ENCODE assay signal across 22 cellular contexts in the genomic region with DNA sequence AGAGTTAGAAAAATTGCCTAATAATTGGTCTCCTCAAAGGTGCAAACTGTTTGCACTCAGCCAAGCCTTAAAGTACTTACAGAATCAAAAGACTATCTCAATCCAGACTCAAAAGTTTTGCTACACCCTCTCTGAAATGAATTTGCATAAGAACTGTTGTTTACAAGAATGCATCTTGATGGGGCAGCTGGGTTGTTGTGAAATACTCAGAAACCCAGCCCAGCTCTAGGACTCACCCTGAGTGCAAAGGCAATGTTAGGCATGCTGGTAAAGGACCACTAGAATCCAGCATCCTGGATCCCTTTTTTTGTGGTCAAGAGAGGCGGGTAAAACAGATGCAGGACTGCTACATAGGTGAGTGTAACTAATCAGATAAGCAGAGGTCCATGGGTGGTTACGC.
DNase-seq lines count a peak whose midpoint lies in the region; ATAC-seq, FAIRE-seq and TF ChIP-seq lines count a peak whose summit lies in the region.
"Had no signal": no experiment of that assay in that cellular context is flagged by ENCODE, and none has a peak within 500 bp of the region (broad histone marks: within the 10 kb centered on the region; RNA-seq: fewer than 3 reads in every experiment).

No MANE protein-coding gene starts in this region.

- H3K4me2 ChIP-seq in HepG2 (ENCODE audit: low read depth, low read length) = no peak overlapping the region
- no peak overlapping the region for H3K4me2 ChIP-seq in H1 (ENCODE audit: insufficient read depth in 1 of 2, low read depth in 2 of 2, low read length in 2 of 2)
- no peak overlapping the region for H3K4me2 ChIP-seq in mesendoderm (ENCODE audit: low read length)
- H3K4me2 ChIP-seq: A549; BLaER1 treated with 17β-estradiol and CSF1 and Interleukin-3, amounts not matched to agents 10 nM and 100 nM had no signal

- intact Hi-C loops in HepG2 (cut with micrococcal nuclease; ENCODE audit: unreplicated experiment) (no loop called here), right lobe of liver (cut with DNase I) (no loop called here), Right ventricle myocardium superior (cut with DNase I) (no loop called here), transverse colon (cut with DNase I; ENCODE audit: low total_unique reads) (no loop called here)

- H3K4me3 ChIP-seq in HepG2 (replicated peaks in 1 of 3; ENCODE audit: insufficient read depth in 1 of 3, low read depth in 2 of 3, low read length in 3 of 3) (no peak overlapping the region), right lobe of liver (no peak overlapping the region), H1 (ENCODE audit: extremely low read depth in 1 of 4, insufficient read depth in 2 of 4, low read depth in 3 of 4, low read length in 4 of 4) (no peak overlapping the region), mesendoderm (ENCODE audit: low read length) (no peak overlapping the region), transverse colon (no peak overlapping the region)
- H3K4me3 ChIP-seq: A549; BLaER1 treated with 17β-estradiol and CSF1 and Interleukin-3, amounts not matched to agents 10 nM and 100 nM had no signal

- H3K9ac ChIP-seq in HepG2 (ENCODE audit: insufficient read depth, low read depth, low read length) = no peak overlapping the region
- no peak overlapping the region for H3K9ac ChIP-seq in H1 (replicated peaks in 1 of 4; ENCODE audit: extremely low read depth in 1 of 4, low read depth in 3 of 4, low read length in 3 of 4)
- no peak overlapping the region for H3K9ac ChIP-seq in mesendoderm (ENCODE audit: low read length)
- H3K9ac ChIP-seq: BLaER1 treated with 17β-estradiol and CSF1 and Interleukin-3, amounts not matched to agents 10 nM and 100 nM had no signal

- CTCF ChIA-PET in HepG2 (lab: Yijun Ruan, JAX; ENCODE audit: low intra/inter-chr PET ratio, low total read pairs) = no interaction called here
- CTCF ChIA-PET in H1 (lab: Charles Lee; ENCODE audit: partially characterized antibody) = no interaction called here

- no peak for FAIRE-seq in HepG2 (lab: Jason Lieb, UNC)
- FAIRE-seq in H1 (lab: Jason Lieb, UNC) = no peak
- FAIRE-seq: A549, D721Med, G401.6, GM12891, GM19239 had no signal

- H4K20me1 ChIP-seq in HepG2 (ENCODE audit: insufficient read depth, low read length) (no peaks in the 10 kb centered on the region), H1 (replicated peaks in 1 of 2; ENCODE audit: control insufficient read depth in 1 of 2, insufficient read depth in 2 of 2, low read length in 2 of 2) (no peaks in the 10 kb centered on the region)
- H4K20me1 ChIP-seq: BLaER1 treated with 17β-estradiol and CSF1 and Interleukin-3, amounts not matched to agents 10 nM and 100 nM had no signal

- H3K23ac ChIP-seq in H1 (ENCODE audit: insufficient read length) (no peak overlapping the region), mesendoderm (ENCODE audit: low read length) (no peak overlapping the region)

- no TSS peak for BruUV-seq in HepG2 (replicated peaks; lab: Mats Ljungman, UMichigan)

- H3K4ac ChIP-seq in H1 (replicated peaks; ENCODE audit: insufficient read length, low read depth, low read length) (no peak overlapping the region), mesendoderm (ENCODE audit: low read depth, low read length) (peak overlapping the region; percentile 31)

- no peak overlapping the region for H3K27ac ChIP-seq in HepG2 (ENCODE audit: extremely low read length, insufficient read depth, low read length)
- H3K27ac ChIP-seq in right lobe of liver = no peak overlapping the region
- no peak overlapping the region for H3K27ac ChIP-seq in H1 (ENCODE audit: low read depth, low read length)
- H3K27ac ChIP-seq in mesendoderm (ENCODE audit: low read depth, low read length) = peak overlapping the region; percentile 37
- no peak overlapping the region for H3K27ac ChIP-seq in transverse colon
- H3K27ac ChIP-seq: 22Rv1; A549; BLaER1 treated with 17β-estradiol and CSF1 and Interleukin-3, amounts not matched to agents 10 nM and 100 nM; C4-2B had no signal

- H3K14ac ChIP-seq in H1 (ENCODE audit: insufficient read length) = no peak overlapping the region

- DNase-seq in HepG2 (ENCODE audit: low spot score) (no peak), right lobe of liver (no peak), H1 (ENCODE audit: low read depth in 1 of 2, low spot score in 2 of 2) (no peak), mesendoderm (peak; percentile 78), Right ventricle myocardium superior (no peak), transverse colon (no peak), globus pallidus (ENCODE audit: low spot score) (no peak)
- DNase-seq: AML-193; Caco-2; Calu3; CD4-positive, alpha-beta T cell; CD8-positive, alpha-beta T cell; DMS79 treated with DMSO at 0.1 percent for 48 hours; GF-D8 had no signal

- no peak overlapping the region for H3K56ac ChIP-seq in H1 (replicated peaks; ENCODE audit: insufficient read length, low read depth, low read length)
- no peak overlapping the region for H3K56ac ChIP-seq in mesendoderm (ENCODE audit: low read length)

- no peaks in the 10 kb centered on the region for H3K23me2 ChIP-seq in H1 (ENCODE audit: low read depth, low read length)

- no peak overlapping the region for H2BK5ac ChIP-seq in H1 (ENCODE audit: low read depth, low read length)
- no peak overlapping the region for H2BK5ac ChIP-seq in mesendoderm (ENCODE audit: low read length)

- H4K5ac ChIP-seq in H1 (ENCODE audit: insufficient read length, low read depth, low read length) (no peak overlapping the region), mesendoderm (ENCODE audit: low read length) (no peak overlapping the region)

- TF ChIP-seq EP300 in HepG2 (IDR thresholded peaks at IDR 0.05; ENCODE audit: low read depth in 2 of 2, low read length in 2 of 2) (no peak), HepG2 (CRISPR knock-in tag; IDR thresholded peaks at IDR 0.05; ENCODE audit: borderline replicate concordance) (no peak), H1 (IDR thresholded peaks at IDR 0.05; ENCODE audit: borderline replicate concordance in 1 of 2, low read depth in 2 of 2, low read length in 2 of 2) (no peak), transverse colon (IDR thresholded peaks at IDR 0.05; ENCODE audit: low read depth) (no peak)

- no peak overlapping the region for H2AFZ ChIP-seq in HepG2 (ENCODE audit: low read length)
- no peak overlapping the region for H2AFZ ChIP-seq in H1 (ENCODE audit: low read length)

- H3K4me1 ChIP-seq in HepG2 (ENCODE audit: insufficient read depth, low read length) (no peaks in the 10 kb centered on the region), right lobe of liver (no peaks in the 10 kb centered on the region), H1 (replicated peaks in 1 of 4; ENCODE audit: control insufficient read depth in 3 of 4, insufficient read depth in 4 of 4, low read length in 3 of 4) (peaks cover 0 to 3% (median 0%) of the 10 kb centered on the region in 4 experiments; a peak in 3 of 7 replicates), mesendoderm (ENCODE audit: control insufficient read depth, low read depth, low read length) (no peaks in the 10 kb centered on the region), transverse colon (no peaks in the 10 kb centered on the region)
- H3K4me1 ChIP-seq: A549; BLaER1 treated with 17β-estradiol and CSF1 and Interleukin-3, amounts not matched to agents 10 nM and 100 nM; Caco-2 had no signal

- H2BK20ac ChIP-seq in H1 (ENCODE audit: low read length) = no peak overlapping the region

- H3K18ac ChIP-seq in H1 (ENCODE audit: extremely low read depth, low read length) = no peak overlapping the region
- no peak overlapping the region for H3K18ac ChIP-seq in mesendoderm (ENCODE audit: low read length)

- H2BK15ac ChIP-seq in H1 (ENCODE audit: low read length) (no peak overlapping the region), mesendoderm (replicated peaks; ENCODE audit: low read depth) (no peak overlapping the region)

- H3K9me3 ChIP-seq in HepG2 (ENCODE audit: low read length) = no peaks in the 10 kb centered on the region
- no peaks in the 10 kb centered on the region for H3K9me3 ChIP-seq in right lobe of liver
- no peaks in the 10 kb centered on the region for H3K9me3 ChIP-seq in H1 (ENCODE audit: insufficient read depth in 2 of 2, low read depth in 1 of 2, low read length in 1 of 2)
- no peaks in the 10 kb centered on the region for H3K9me3 ChIP-seq in transverse colon
- H3K9me3 ChIP-seq: A549, Caco-2 had no signal

- in situ Hi-C loops in HepG2 (cut with HindIII; ENCODE audit: extremely low pct_ligation_motif_present, low pct_unique_long_range_greater_than_20kb) (no loop called here), transverse colon (cut with MboI; ENCODE audit: low pct_ligation_motif_present in 1 of 4, low pct_unique_long_range_greater_than_20kb in 1 of 4, low sequenced_read_pairs in 3 of 4) (no loop called here)

- TF ChIP-seq POLR2A in HepG2 (IDR thresholded peaks at IDR 0.05; ENCODE audit: insufficient read depth in 1 of 2, low read depth in 2 of 2, low read length in 2 of 2) = no peak
- no peak for TF ChIP-seq POLR2A in right lobe of liver (IDR thresholded peaks at IDR 0.05)
- TF ChIP-seq POLR2A in H1 (IDR thresholded peaks at IDR 0.05; ENCODE audit: control extremely low read depth in 1 of 2, low read depth in 2 of 2, low read length in 2 of 2) = no peak
- no peak for TF ChIP-seq POLR2A in transverse colon (IDR thresholded peaks at IDR 0.05)

- H3K27me3 ChIP-seq in HepG2 (ENCODE audit: control insufficient read depth in 1 of 2, insufficient read depth in 2 of 2, low read length in 2 of 2) (no peaks in the 10 kb centered on the region), right lobe of liver (no peaks in the 10 kb centered on the region), H1 (replicated peaks in 1 of 4; ENCODE audit: control insufficient read depth in 3 of 4, extremely low read depth in 1 of 4, insufficient read depth in 3 of 4, low read length in 3 of 4) (no peaks in the 10 kb centered on the region), mesendoderm (ENCODE audit: insufficient read depth, low read length, poor library complexity) (no peaks in the 10 kb centered on the region), transverse colon (no peaks in the 10 kb centered on the region)
- H3K27me3 ChIP-seq: BLaER1 treated with 17β-estradiol and CSF1 and Interleukin-3, amounts not matched to agents 10 nM and 100 nM had no signal

- WGBS in HepG2 (ENCODE audit: low lambda C conversion rate) = 50% methylated on average over 2 of the region's 2 CpGs
- WGBS in right lobe of liver (ENCODE audit: insufficient coverage, low coverage, low lambda C conversion rate, missing lambda C conversion rate) = 70% methylated on average over 2 of the region's 2 CpGs
- 92% methylated on average over 2 of the region's 2 CpGs; no CpG with 5 or more reads in 1 of the 2 experiments for WGBS in H1 (ENCODE audit: extremely low coverage in 1 of 2, insufficient coverage in 1 of 2, insufficient read length in 1 of 2, insufficient replicate concordance in 2 of 2, low coverage in 1 of 2, low lambda C conversion rate in 2 of 2, missing lambda C conversion rate in 1 of 2), 2 experiments
- WGBS in mesendoderm (ENCODE audit: extremely low coverage, insufficient coverage, low lambda C conversion rate) = no CpG with 5 or more reads among the region's 2 CpGs
- WGBS in transverse colon (ENCODE audit: low coverage in 1 of 2), 2 donors = 75 to 88% methylated on average over 2 of the region's 2 CpGs

- no peak overlapping the region for H4K8ac ChIP-seq in H1 (ENCODE audit: extremely low read depth, insufficient read depth, low read length)
- no peak overlapping the region for H4K8ac ChIP-seq in mesendoderm (ENCODE audit: low read depth, low read length)

- H3K79me2 ChIP-seq in HepG2 (ENCODE audit: insufficient read depth, low read length) = no peaks in the 10 kb centered on the region
- no peaks in the 10 kb centered on the region for H3K79me2 ChIP-seq in H1 (ENCODE audit: control insufficient read depth in 1 of 2, insufficient read depth in 2 of 2, low read length in 2 of 2)
- H3K79me2 ChIP-seq in mesendoderm (ENCODE audit: control insufficient read depth, insufficient read depth, low read length) = no peaks in the 10 kb centered on the region

- POLR2A ChIA-PET in HepG2 (lab: Yijun Ruan, JAX) = no interaction called here
- POLR2A ChIA-PET in H1 (lab: Charles Lee; ENCODE audit: partially characterized antibody) = no interaction called here

- H2BK12ac ChIP-seq in H1 (ENCODE audit: low read depth, low read length) = no peak overlapping the region

- no peak overlapping the region for H2BK120ac ChIP-seq in H1 (replicated peaks; ENCODE audit: low read depth, low read length)
- H2BK120ac ChIP-seq in mesendoderm (ENCODE audit: low read depth, low read length) = no peak overlapping the region

- TF ChIP-seq RAD21 in HepG2 (CRISPR knock-in tag; IDR thresholded peaks at IDR 0.05) (no peak), H1 (IDR thresholded peaks at IDR 0.05 in 1 of 2, conservative IDR thresholded peaks at IDR 0.05 in 1 of 2; ENCODE audit: low read depth in 2 of 2, low read length in 2 of 2) (no peak)

- no peak overlapping the region for H4K91ac ChIP-seq in H1 (replicated peaks; ENCODE audit: insufficient read length, low read length)

- ATAC-seq in HepG2 (no peak), right lobe of liver (no peak), Right ventricle myocardium superior (ENCODE audit: poor library complexity) (no peak)
- ATAC-seq: A549; CD8-positive, alpha-beta T cell had no signal

- TF ChIP-seq CTCF in HepG2 (CRISPR knock-in tag; IDR thresholded peaks at IDR 0.05) = no peak
- no peak for TF ChIP-seq CTCF in right lobe of liver (IDR thresholded peaks at IDR 0.05)
- no peak for TF ChIP-seq CTCF in H1 (IDR thresholded peaks at IDR 0.05; ENCODE audit: control extremely low read depth in 1 of 3, insufficient read depth in 1 of 3, low read depth in 1 of 3, low read length in 3 of 3)
- no peak for TF ChIP-seq CTCF in transverse colon (IDR thresholded peaks at IDR 0.05)

- H3K36me3 ChIP-seq in HepG2 (replicated peaks in 1 of 2; ENCODE audit: control insufficient read depth in 1 of 2, insufficient read depth in 2 of 2, low read length in 2 of 2) = no peaks in the 10 kb centered on the region
- no peaks in the 10 kb centered on the region for H3K36me3 ChIP-seq in right lobe of liver
- no peaks in the 10 kb centered on the region for H3K36me3 ChIP-seq in H1 (ENCODE audit: control insufficient read depth in 2 of 4, insufficient read depth in 4 of 4, low read length in 3 of 4)
- H3K36me3 ChIP-seq in mesendoderm (ENCODE audit: control insufficient read depth, insufficient read depth, low read length) = no peaks in the 10 kb centered on the region
- H3K36me3 ChIP-seq in transverse colon = no peaks in the 10 kb centered on the region
- H3K36me3 ChIP-seq: BLaER1 treated with 17β-estradiol and CSF1 and Interleukin-3, amounts not matched to agents 10 nM and 100 nM had no signal

- H3K79me1 ChIP-seq in H1 (ENCODE audit: low read depth, low read length) (no peaks in the 10 kb centered on the region), mesendoderm (ENCODE audit: low read length) (no peaks in the 10 kb centered on the region)

- H2AK5ac ChIP-seq in H1 (ENCODE audit: low read depth, low read length) = no peak overlapping the region
- H2AK5ac ChIP-seq in mesendoderm (ENCODE audit: low read length) = no peak overlapping the region

Comparison
In these comparisons a context has a peak if more than half of its experiments do, and no peak if none do; other contexts are left out.
1. Of the 41 proteins assayed by ChIP-seq in both HepG2 and H1: peak only in HepG2: none; only in H1: none; in both: CEBPB; in neither: 40.